31 cellular contexts compared by ENCODE assay signal in genomic region chr5:27476356-27476988, GRCh38.
"Had no signal": no experiment of that assay in that cellular context is flagged by ENCODE, and none has a peak within 500 bp of the region (broad histone marks: within the 10 kb centered on the region; RNA-seq: fewer than 3 reads in every experiment).

No MANE protein-coding gene starts in this region.

- H3K36me3 ChIP-seq: adrenal gland, colonic mucosa, heart left ventricle, left lung, lower lobe of right lung, stomach, tibial artery had no signal

- H3K27ac ChIP-seq: adrenal gland, cardiac muscle cell, colonic mucosa, dorsolateral prefrontal cortex, heart left ventricle, left lung, lower lobe of right lung, parathyroid adenoma, psoas muscle, stomach, tibial artery had no signal

- H3K9ac ChIP-seq: parathyroid adenoma had no signal

- ATAC-seq: activated CD8-positive, alpha-beta T cell treated with anti-CD3 and anti-CD28 coated beads, Interleukin-2, amount 10 ng/mL, durations not matched to agents 7 days and 5 days; heart left ventricle; left lung; lower lobe of right lung; naive thymus-derived CD8-positive, alpha-beta T cell; psoas muscle; stimulated activated naive B cell treated with anti-CD40 and anti-IgM and Interleukin-4, amounts not matched to agents 10 μg/mL and 1 μg/mL and 100 μg/mL, for 72 hours had no signal

- DNase-seq: activated CD4-positive, alpha-beta T cell treated with anti-CD3 and anti-CD28 coated beads for 1 hour; activated CD4-positive, alpha-beta T cell treated with anti-CD3 and anti-CD28 coated beads, Interleukin-2, amount 50 U/mL, for 1 hour; activated CD8-positive, alpha-beta T cell treated with anti-CD3 and anti-CD28 coated beads, Interleukin-2, amount 10 ng/mL, durations not matched to agents 7 days and 5 days; activated effector memory CD4-positive, alpha-beta T cell treated with anti-CD3 and anti-CD28 coated beads, Interleukin-2, amount 50 U/mL, for 16 hours; activated naive CD4-positive, alpha-beta T cell treated with anti-CD3 and anti-CD28 coated beads for 36 hours; activated naive CD8-positive, alpha-beta T cell treated with anti-CD3 and anti-CD28 coated beads for 36 hours; adrenal gland; aorta; cerebellar nuclear complex; colonic mucosa; dorsolateral prefrontal cortex; effector memory CD4-positive, alpha-beta T cell; foreskin fibroblast; heart left ventricle; hypothalamus; left lung; lower lobe of right lung; mesenchymal stem cell; naive thymus-derived CD8-positive, alpha-beta T cell; occipital lobe; psoas muscle; stimulated activated CD4-positive, alpha-beta T cell treated with anti-CD3 and anti-CD28 coated beads, Interleukin-2, amount 100 ng/mL, for 24 hours; stimulated activated naive B cell treated with anti-CD40 and anti-IgM and Interleukin-4, amounts not matched to agents 10 μg/mL and 1 μg/mL and 100 μg/mL, for 72 hours; stomach; T-helper 2 cell; tibial artery had no signal

- FAIRE-seq: endothelial cell of umbilical vein, islet of Langerhans had no signal

- H3K9me3 ChIP-seq: adrenal gland, colonic mucosa, psoas muscle had no signal

- H2AFZ ChIP-seq: parathyroid adenoma had no signal

- H3K27me3 ChIP-seq: adrenal gland, cardiac muscle cell, colonic mucosa, dorsolateral prefrontal cortex, heart left ventricle, left lung, stomach, tibial artery had no signal

- H3K79me2 ChIP-seq: parathyroid adenoma had no signal

- H3K4me1 ChIP-seq: adrenal gland, colonic mucosa, heart left ventricle, left lung, lower lobe of right lung, parathyroid adenoma, psoas muscle, stomach, tibial artery had no signal

- H3K4me3 ChIP-seq: adrenal gland, cardiac muscle cell, colonic mucosa, dorsolateral prefrontal cortex, heart left ventricle, left lung, lower lobe of right lung, psoas muscle, smooth muscle cell, stomach, tibial artery had no signal
